Comparison of ENCODE assay signal across 10 cellular contexts in genomic region chr15:58517682-58518525, GRCh38.
A peak's percentile ranks its signal among the peaks of the same experiment; 100 is the strongest.
DNase-seq lines count a peak whose midpoint lies in the region; ATAC-seq, FAIRE-seq and TF ChIP-seq lines count a peak whose summit lies in the region.
"Had no signal": no experiment of that assay in that cellular context is flagged by ENCODE, and none has a peak within 500 bp of the region (broad histone marks: within the 10 kb centered on the region; RNA-seq: fewer than 3 reads in every experiment).

No MANE protein-coding gene starts in this region.

- no peak overlapping the region for H3K18ac ChIP-seq in IMR-90 (ENCODE audit: low read depth, low read length)

- no TSS peak for BruUV-seq in IMR-90 (replicated peaks; lab: Mats Ljungman, UMichigan)
- BruUV-seq in GM12878 (replicated peaks; lab: Mats Ljungman, UMichigan): no TSS peak

- no peak for TF ChIP-seq CTCF in IMR-90 (conservative IDR thresholded peaks at IDR 0.05; ENCODE audit: low read depth, low read length)
- no peak for TF ChIP-seq CTCF in GM12878 (IDR thresholded peaks at IDR 0.05 in 2 of 3, conservative IDR thresholded peaks at IDR 0.05 in 1 of 3; ENCODE audit: control insufficient read depth in 2 of 3, extremely low read depth in 1 of 3, insufficient read depth in 1 of 3, low read depth in 3 of 3, low read length in 3 of 3)
- no peak for TF ChIP-seq CTCF in stomach (IDR thresholded peaks at IDR 0.05)

- in situ Hi-C loops in IMR-90 (cut with MboI; ENCODE audit: low sequenced_read_pairs): no loop called here
- in situ Hi-C loops in GM12878 (cut with MboI): no loop called here

- RAD21 ChIA-PET in GM12878 (lab: Charles Lee; ENCODE audit: unreplicated experiment): interaction anchor here (0.7 to 1.5 kb wide), 14 partner anchors 11 to 290 kb away, joined by 3 to 6 read pairs (median 4); partner anchors contain the start of gene MINDY2

- H3K4me3 ChIP-seq in IMR-90 (ENCODE audit: insufficient read depth, low read depth, low read length) (no peak overlapping the region), GM12878 (no peak overlapping the region), stomach (no peak overlapping the region)

- SMC1A ChIA-PET in GM12878 (lab: Charles Lee; ENCODE audit: uncharacterized antibody, unreplicated experiment): interaction anchor here (0.7 to 3.4 kb wide), 15 partner anchors 10 to 290 kb away, joined by 3 to 20 read pairs (median 4); no protein-coding TSS in a partner anchor

- intact Hi-C loops in Right ventricle myocardium superior (cut with DNase I) (no loop called here), left ventricle myocardium superior (cut with micrococcal nuclease) (no loop called here), IMR-90 (cut with micrococcal nuclease) (no loop called here), GM12878 (cut with micrococcal nuclease; ENCODE audit: unreplicated experiment) (loop anchor here (1.0 to 5.0 kb wide), 2 partner anchors 46 to 61 kb away; no protein-coding TSS in a partner anchor), stomach (cut with DNase I; ENCODE audit: low total_unique reads) (no loop called here)

- no peak overlapping the region for H4K91ac ChIP-seq in IMR-90 (ENCODE audit: insufficient read depth, low read depth, low read length)

- H3K14ac ChIP-seq in IMR-90 (replicated peaks; ENCODE audit: low read depth, low read length): no peak overlapping the region

- H4K20me1 ChIP-seq in IMR-90 (ENCODE audit: insufficient read depth, low read length): no peaks in the 10 kb centered on the region
- H4K20me1 ChIP-seq in GM12878 (ENCODE audit: control insufficient read depth, insufficient read depth): no peaks in the 10 kb centered on the region

- H3K9me3 ChIP-seq in IMR-90 (ENCODE audit: control insufficient read depth, insufficient read depth, low read length): no peaks in the 10 kb centered on the region
- H3K9me3 ChIP-seq in GM12878 (replicated peaks; ENCODE audit: control insufficient read depth, insufficient read depth, low read length): no peaks in the 10 kb centered on the region; the same call in none of the 3 replicates
- no peaks in the 10 kb centered on the region for H3K9me3 ChIP-seq in stomach

- peak in 1 of 2 experiments; percentile 54; a peak in 1 of 4 replicates for TF ChIP-seq EP300 in GM12878 (IDR thresholded peaks at IDR 0.05; ENCODE audit: borderline replicate concordance in 1 of 2, control insufficient read depth in 1 of 2, low read depth in 2 of 2, low read length in 2 of 2)
- no peak for TF ChIP-seq EP300 in stomach (IDR thresholded peaks at IDR 0.05)

- no peak overlapping the region; the same call in 1 of the 2 replicates for H2BK20ac ChIP-seq in IMR-90 (ENCODE audit: low read depth, low read length)

- no peak overlapping the region for H2AK9ac ChIP-seq in IMR-90 (replicated peaks; ENCODE audit: low read depth, low read length, poor library complexity)

- H3K4me2 ChIP-seq in IMR-90 (ENCODE audit: low read depth, low read length) (no peak overlapping the region), GM12878 (ENCODE audit: control insufficient read depth, insufficient read depth) (peak overlapping the region; percentile 88)

- no peaks in the 10 kb centered on the region for H3K79me1 ChIP-seq in IMR-90 (ENCODE audit: low read depth in 1 of 2, low read length in 2 of 2)

- H2BK15ac ChIP-seq in IMR-90 (ENCODE audit: low read depth, low read length): no peak overlapping the region

- peak overlapping the region; percentile 7; the same call in 1 of the 2 replicates for H3K4ac ChIP-seq in IMR-90 (ENCODE audit: low read depth, low read length)

- TF ChIP-seq RAD21 in IMR-90 (IDR thresholded peaks at IDR 0.05; ENCODE audit: low read length) (no peak), GM12878 (IDR thresholded peaks at IDR 0.05; ENCODE audit: insufficient read depth, low read depth, low read length) (no peak)

- TF ChIP-seq POLR2A in IMR-90 (IDR thresholded peaks at IDR 0.05; ENCODE audit: low read depth, low read length): no peak
- no peak for TF ChIP-seq POLR2A in GM12878 (IDR thresholded peaks at IDR 0.05; ENCODE audit: low read depth, low read length)
- TF ChIP-seq POLR2A in stomach (IDR thresholded peaks at IDR 0.05): no peak

- no CpG with 5 or more reads among the region's 9 CpGs for WGBS in IMR-90 (ENCODE audit: extremely low coverage in 2 of 2, insufficient read length in 1 of 2), 2 experiments
- WGBS in GM12878 (ENCODE audit: insufficient coverage, insufficient replicate concordance, low lambda C conversion rate, missing lambda C conversion rate): 51% methylated on average over 9 of the region's 9 CpGs
- WGBS in stomach, 5 donors: 71 to 87% (median 83%) methylated on average over 9 of the region's 9 CpGs

- no peak overlapping the region for H4K8ac ChIP-seq in IMR-90 (ENCODE audit: low read depth in 2 of 2, low read length in 2 of 2)

- POLR2A ChIA-PET in IMR-90 (lab: Charles Lee; ENCODE audit: unreplicated experiment): no interaction called here
- POLR2A ChIA-PET in GM12878 (lab: Charles Lee): interaction anchor here (1.0 to 1.1 kb wide), 2 partner anchors 41 to 186 kb away, joined by 3 read pairs; no protein-coding TSS in a partner anchor

- no peaks in the 10 kb centered on the region for H3K79me2 ChIP-seq in GM12878 (ENCODE audit: control insufficient read depth, insufficient read depth, low read length)

- dilution Hi-C loops in IMR-90 (cut with HindIII; ENCODE audit: low sequenced_read_pairs, unreplicated experiment): no loop called here

- H2BK120ac ChIP-seq in IMR-90 (ENCODE audit: low read depth, low read length): peak overlapping the region; percentile 5; the same call in 1 of the 2 replicates

- H3K4me1 ChIP-seq in IMR-90 (ENCODE audit: control insufficient read depth, insufficient read depth, low read length) (peaks cover 8% of the 10 kb centered on the region), GM12878 (ENCODE audit: control insufficient read depth, insufficient read depth, low read length) (peaks cover 59% of the 10 kb centered on the region), stomach (peaks cover 0 to 37% (median 8%) of the 10 kb centered on the region in 4 donors)

- peaks cover 18% of the 10 kb centered on the region for H3K9me1 ChIP-seq in IMR-90 (ENCODE audit: insufficient read depth, low read length)

- no peak for DNase-seq in Right ventricle myocardium superior
- DNase-seq in left ventricle myocardium superior: no peak
- no peak for DNase-seq in IMR-90
- peak; percentile 85 for DNase-seq in GM12878 (ENCODE audit: low read depth, low spot score)
- DNase-seq in iPS-NIHi11 (ENCODE audit: low spot score): no peak
- no peak for DNase-seq in stomach
- no peak for DNase-seq in cerebellar nuclear complex (lab: John Stamatoyannopoulos, UW)
- DNase-seq in NCI-H1417 treated with DMSO at 0.1 percent for 48 hours (lab: John Stamatoyannopoulos, UW): no peak
- DNase-seq: NCI-H2227 treated with DMSO at 0.1 percent for 48 hours had no signal

- no peaks in the 10 kb centered on the region for H3K27me3 ChIP-seq in IMR-90 (ENCODE audit: control insufficient read depth, insufficient read depth, low read length)
- no peaks in the 10 kb centered on the region for H3K27me3 ChIP-seq in GM12878 (replicated peaks in 1 of 2; ENCODE audit: control insufficient read depth in 2 of 2, insufficient read depth in 2 of 2, low read length in 1 of 2)
- no peaks in the 10 kb centered on the region for H3K27me3 ChIP-seq in stomach

- H3K23ac ChIP-seq in IMR-90 (ENCODE audit: low read depth, low read length): no peak overlapping the region

- H4K5ac ChIP-seq in IMR-90 (ENCODE audit: low read depth, low read length): no peak overlapping the region

- H3K56ac ChIP-seq in IMR-90 (ENCODE audit: extremely low read depth, insufficient read depth, low read length): no peak overlapping the region

- H2AK5ac ChIP-seq in IMR-90 (ENCODE audit: low read depth, low read length): no peak overlapping the region

- H3K9ac ChIP-seq in IMR-90 (ENCODE audit: low read depth, low read length): no peak overlapping the region
- peak overlapping the region; percentile 47 for H3K9ac ChIP-seq in GM12878 (ENCODE audit: control insufficient read depth, insufficient read depth, low read length)

- H3K27ac ChIP-seq in IMR-90 (ENCODE audit: insufficient read depth, low read length): no peak overlapping the region
- peak overlapping the region; percentile 95 for H3K27ac ChIP-seq in GM12878 (ENCODE audit: control insufficient read depth, insufficient read depth)
- peak overlapping the region in 2 of 5 donors; percentile 24 to 27 for H3K27ac ChIP-seq in stomach

- H3K36me3 ChIP-seq in IMR-90 (ENCODE audit: control insufficient read depth, insufficient read depth, low read length): no peaks in the 10 kb centered on the region
- H3K36me3 ChIP-seq in GM12878 (ENCODE audit: control insufficient read depth in 2 of 2, insufficient read depth in 2 of 2, low read length in 1 of 2): no peaks in the 10 kb centered on the region
- no peaks in the 10 kb centered on the region for H3K36me3 ChIP-seq in stomach

- no peak overlapping the region for H2AFZ ChIP-seq in IMR-90 (replicated peaks; ENCODE audit: low read length, poor library complexity)
- H2AFZ ChIP-seq in GM12878 (ENCODE audit: control insufficient read depth, low read depth, low read length): peak overlapping the region; percentile 88

- CTCF ChIA-PET in IMR-90 (lab: Yijun Ruan, JAX) (interaction anchor here (0.5 kb wide), 1 partner anchor 73 kb away, joined by 3 read pairs; no protein-coding TSS in a partner anchor), GM12878 (lab: Yijun Ruan, JAX) (interaction anchor here (0.7 to 1.9 kb wide), 8 partner anchors 13 to 248 kb away, joined by 3 to 8 read pairs (median 4); no protein-coding TSS in a partner anchor)

- peak; percentile 93 for FAIRE-seq in GM12878 (lab: Jason Lieb, UNC)
- FAIRE-seq: bronchial epithelial cell had no signal

- peak; percentile 18 for ATAC-seq in Right ventricle myocardium superior (ENCODE audit: poor library complexity)
- ATAC-seq in left ventricle myocardium superior: no peak
- ATAC-seq in IMR-90 (ENCODE audit: low read depth): no peak
- ATAC-seq in GM12878: peak; percentile 88

- no peak overlapping the region for H2BK5ac ChIP-seq in IMR-90 (ENCODE audit: low read depth, low read length, poor library complexity, severe bottlenecking)

TF ChIP-seq in IMR-90, 13 proteins besides CTCF, POLR2A, EP300 and RAD21 (continues in another document):
- TF ChIP-seq CHD1 (IDR thresholded peaks at IDR 0.05; ENCODE audit: low read depth, low read length) (no peak), MXI1 (IDR thresholded peaks at IDR 0.05; ENCODE audit: borderline replicate concordance, low read depth, low read length) (no peak), CEBPB (IDR thresholded peaks at IDR 0.05; ENCODE audit: low read depth, low read length) (no peak)

TF ChIP-seq in GM12878, 131 proteins besides CTCF, POLR2A, EP300 and RAD21 (continues in another document):
- no peak for TF ChIP-seq ETV6 (conservative IDR thresholded peaks at IDR 0.05 in 1 of 2, IDR thresholded peaks at IDR 0.05 in 1 of 2; ENCODE audit: borderline replicate concordance in 1 of 2, low read depth in 1 of 2)
- TF ChIP-seq RAD51 (IDR thresholded peaks at IDR 0.05): peak; percentile 72
- no peak for TF ChIP-seq TBL1XR1 (IDR thresholded peaks at IDR 0.05; ENCODE audit: low read depth, low read length)

Comparison
In these comparisons a context has a peak if more than half of its experiments do, and no peak if none do; other contexts are left out.
1. ATAC-seq: peak in Right ventricle myocardium superior (single experiment) and GM12878 (single experiment); none in left ventricle myocardium superior (single experiment) and IMR-90 (single experiment).